ENCODE assay signal across 1 cellular context in genomic region chr20:45085867-45086266, GRCh38.
TF ChIP-seq lines count a peak whose summit lies in the region.

No MANE protein-coding gene starts in this region.

TF ChIP-seq in GM23338, 12 proteins besides CTCF, POLR2A, EP300 and RAD21:
- TF ChIP-seq JUNB (IDR thresholded peaks at IDR 0.05; ENCODE audit: unreplicated experiment) (no peak), ZNF462 (CRISPR knock-in tag; IDR thresholded peaks at IDR 0.05) (no peak), EZH2 (IDR thresholded peaks at IDR 0.05; ENCODE audit: low read depth, unreplicated experiment) (no peak), POLR2AphosphoS5 (IDR thresholded peaks at IDR 0.05; ENCODE audit: low read depth) (no peak), ETS1 (IDR thresholded peaks at IDR 0.05) (no peak), NANOG (IDR thresholded peaks at IDR 0.05; ENCODE audit: borderline replicate concordance) (no peak), STAT1 (IDR thresholded peaks at IDR 0.05; ENCODE audit: unreplicated experiment) (no peak), ZNF114 (CRISPR knock-in tag; IDR thresholded peaks at IDR 0.05) (no peak), REST (IDR thresholded peaks at IDR 0.05; ENCODE audit: unreplicated experiment) (no peak), EZH2phosphoT487 (IDR thresholded peaks at IDR 0.05; ENCODE audit: unreplicated experiment) (no peak), ZNF331 (CRISPR knock-in tag; IDR thresholded peaks at IDR 0.05; ENCODE audit: low read depth) (no peak), CREB1 (CRISPR knock-in tag; IDR thresholded peaks at IDR 0.05; ENCODE audit: low read depth) (no peak)
